Comparison of ENCODE assay signal across 27 cellular contexts in the genomic region with DNA sequence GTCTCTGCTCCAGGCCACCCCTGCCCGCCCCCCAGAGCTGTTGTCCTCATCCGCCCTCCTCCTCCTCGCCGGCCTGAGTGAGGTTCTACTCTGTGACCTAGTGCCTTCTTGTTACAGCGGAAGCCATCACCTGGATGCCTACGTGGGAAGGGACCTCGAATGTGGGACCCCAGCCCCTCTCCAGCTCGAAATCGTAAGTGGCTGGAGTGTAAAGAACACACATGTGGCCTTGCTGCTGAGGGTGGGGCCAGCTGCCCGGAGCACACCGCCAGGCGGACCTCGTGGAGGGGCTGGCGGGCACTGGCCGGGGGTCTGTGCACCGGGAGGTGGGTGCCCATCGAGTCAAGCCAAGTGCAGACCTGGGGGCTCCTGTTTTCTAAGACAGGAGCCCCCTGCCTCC. TPM values are rescaled to one million over a fixed set of nuclear protein-coding genes. Genes with fewer than 3 reads are reported as not detected.
"Had no signal": no experiment of that assay in that cellular context is flagged by ENCODE, and none has a peak within 500 bp of the region (broad histone marks: within the 10 kb centered on the region; RNA-seq: fewer than 3 reads in every experiment).

No MANE protein-coding gene starts in this region.

- DNase-seq: activated CD4-positive, alpha-beta T cell treated with anti-CD3 and anti-CD28 coated beads, Interleukin-2, amount 10 ng/mL, durations not matched to agents 24 days and 14 days; activated CD4-positive, alpha-beta T cell treated with anti-CD3 and anti-CD28 coated beads, Interleukin-2, amount 50 U/mL, for 4 hours; activated CD8-positive, alpha-beta T cell treated with anti-CD3 and anti-CD28 coated beads for 36 hours; activated gamma-delta T cell; activated naive CD4-positive, alpha-beta T cell treated with Interleukin-2 at 50 U/mL for 16 hours; activated naive CD8-positive, alpha-beta T cell treated with anti-CD3 and anti-CD28 coated beads, Interleukin-2, amount 10 ng/mL, durations not matched to agents 7 days and 5 days; activated T-cell treated with anti-CD3 and anti-CD28 coated beads, Interleukin-2, amount 50 U/mL, for 1 hour; amygdala; NCI-H1105; NCI-H1417 treated with DMSO at 0.1 percent for 48 hours; NCI-H1694; NCI-H1930; NCI-H2081 treated with DMSO at 0.1 percent for 48 hours; NCI-H345; NCI-H524 treated with DMSO at 0.1 percent for 48 hours; NK-92 treated with Interleukin-12 subunit alpha and Interleukin-12 subunit beta, amount 100 ng/mL, for 24 hours; PC-3; SHP77; SJCRH30 had no signal

- H3K36me3 ChIP-seq: ascending aorta, Peyer's patch had no signal

- H3K27me3 ChIP-seq: ascending aorta, Peyer's patch, SJCRH30 had no signal

- ATAC-seq: activated CD8-positive, alpha-beta T cell treated with anti-CD3 and anti-CD28 coated beads for 36 hours; K562; PC-3 had no signal

- H3K4me1 ChIP-seq: ascending aorta, Peyer's patch, SJCRH30 had no signal

- H3K4me3 ChIP-seq: ascending aorta, K562, Peyer's patch, SJCRH30, SK-N-MC had no signal

- H3K9me3 ChIP-seq: ascending aorta, Peyer's patch had no signal

- H3K27ac ChIP-seq: ascending aorta, Peyer's patch, RWPE1, SJCRH30, SK-N-MC had no signal

RNA-seq across cellular contexts. Expression of gene MEG3, which starts 19.4 kb away (rescaled TPM):
- total RNA-seq: activated CD4-positive, alpha-beta T cell treated with anti-CD3 and anti-CD28 coated beads, Interleukin-2, amount 10 ng/mL, durations not matched to agents 24 days and 14 days; activated CD8-positive, alpha-beta memory T cell treated with anti-CD3 and anti-CD28 coated beads for 36 hours; activated CD8-positive, alpha-beta T cell treated with anti-CD3 and anti-CD28 coated beads for 36 hours; activated naive CD8-positive, alpha-beta T cell treated with anti-CD3 and anti-CD28 coated beads, Interleukin-2, amount 10 ng/mL, durations not matched to agents 7 days and 5 days; activated T-helper 2 cell treated with anti-CD3 and anti-CD28 coated beads, Interferon-gamma antibody, Interleukin-2, Interleukin-4, amounts not matched to agents 10 μg/mL and 5 μg/mL and 100 μg/mL, durations not matched to agents 14 hours and 24 hours and 36 hours; PC-3 had no signal

RNA-seq across cellular contexts. Expression of gene RTL1, which starts 58.2 kb away (rescaled TPM):
- total RNA-seq: activated CD4-positive, alpha-beta T cell treated with anti-CD3 and anti-CD28 coated beads, Interleukin-2, amount 10 ng/mL, durations not matched to agents 24 days and 14 days; activated CD8-positive, alpha-beta memory T cell treated with anti-CD3 and anti-CD28 coated beads for 36 hours; activated CD8-positive, alpha-beta T cell treated with anti-CD3 and anti-CD28 coated beads for 36 hours; activated naive CD8-positive, alpha-beta T cell treated with anti-CD3 and anti-CD28 coated beads, Interleukin-2, amount 10 ng/mL, durations not matched to agents 7 days and 5 days; activated T-helper 2 cell treated with anti-CD3 and anti-CD28 coated beads, Interferon-gamma antibody, Interleukin-2, Interleukin-4, amounts not matched to agents 10 μg/mL and 5 μg/mL and 100 μg/mL, durations not matched to agents 14 hours and 24 hours and 36 hours; ascending aorta; K562; NCI-H460; PC-3; Peyer's patch had no signal
- polyA plus RNA-seq: K562 had no signal
